6 cellular contexts compared by ENCODE assay signal in genomic region chr1:150775931-150776495, GRCh38. TPM values are rescaled to one million over a fixed set of nuclear protein-coding genes. Genes with fewer than 3 reads are reported as not detected.
"Had no signal": no experiment of that assay in that cellular context is flagged by ENCODE, and none has a peak within 500 bp of the region (broad histone marks: within the 10 kb centered on the region; RNA-seq: fewer than 3 reads in every experiment).

No MANE protein-coding gene starts in this region.

RNA-seq across cellular contexts. Expression of gene HORMAD1, which starts 55.3 kb away (rescaled TPM):
- total RNA-seq: activated CD8-positive, alpha-beta T cell treated with anti-CD3 and anti-CD28 coated beads for 36 hours; activated T-helper 17 cell treated with anti-CD3 and anti-CD28 coated beads, Interleukin-2, amount 50 U/mL, for 72 hours; astrocyte; cardiac septum; cerebellum; fibroblast of lung had no signal
